Comparison of ENCODE assay signal across 8 cellular contexts in the genomic region with DNA sequence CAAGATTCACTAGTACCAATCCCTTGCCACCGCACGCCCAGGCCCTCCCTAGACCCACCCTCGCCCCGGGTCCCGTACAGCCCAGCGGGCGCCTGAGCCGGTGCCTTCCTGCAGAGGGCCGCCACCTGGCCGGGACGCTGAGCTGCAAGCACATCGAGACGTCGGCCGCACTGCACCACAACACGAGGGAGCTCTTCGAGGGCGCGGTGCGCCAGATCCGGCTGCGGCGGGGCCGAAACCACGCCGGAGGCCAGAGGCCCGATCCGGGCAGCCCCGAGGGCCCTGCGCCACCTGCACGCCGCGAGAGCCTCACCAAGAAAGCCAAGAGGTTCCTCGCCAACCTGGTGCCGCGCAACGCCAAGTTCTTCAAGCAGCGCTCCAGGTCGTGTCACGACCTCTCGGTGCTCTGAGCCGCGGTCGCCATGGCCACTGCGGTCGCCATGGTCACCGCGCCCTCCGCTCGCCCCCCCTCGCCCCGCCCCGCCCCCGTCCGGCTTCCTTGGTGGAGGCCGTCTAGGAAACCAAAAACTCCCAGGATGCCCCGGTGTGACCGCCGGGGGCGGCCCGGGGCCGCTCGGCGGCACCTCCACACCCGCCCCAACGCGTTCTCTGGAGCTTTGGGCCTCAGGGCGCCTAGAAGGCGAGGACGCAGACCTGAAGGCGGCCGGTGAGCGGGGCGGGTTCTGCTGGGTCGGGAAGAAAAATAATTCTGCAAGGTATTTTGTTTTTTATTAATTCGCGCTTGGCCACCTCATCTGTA. TPM values are rescaled to one million over a fixed set of nuclear protein-coding genes. Genes with fewer than 3 reads are reported as not detected.
DNase-seq lines count a peak whose midpoint lies in the region; ATAC-seq and TF ChIP-seq lines count a peak whose summit lies in the region.

No MANE protein-coding gene starts in this region.

- H3K36me3 Mint-ChIP-seq in activated T-helper 1 cell treated with anti-CD3 and anti-CD28 coated beads, Interleukin-12 subunit alpha, Interleukin-12 subunit beta, Interleukin-2, Interleukin-4 antibody, amounts not matched to agents 30 ng/mL and 10 ng/mL and 1 ng/mL, durations not matched to agents 14 hours and 24 hours and 36 hours (ENCODE audit: low read depth) = peaks cover 8% of the 10 kb centered on the region
- no peaks in the 10 kb centered on the region for H3K36me3 Mint-ChIP-seq in osteocyte (ENCODE audit: unreplicated experiment)

- no peak for DNase-seq in AG09309 (ENCODE audit: low read depth)
- peak; percentile 62 for DNase-seq in activated T-helper 1 cell treated with anti-CD3 and anti-CD28 coated beads, Interleukin-12 subunit alpha, Interleukin-12 subunit beta, Interleukin-2, Interleukin-4 antibody, amounts not matched to agents 30 ng/mL and 10 ng/mL and 1 ng/mL, durations not matched to agents 14 hours and 24 hours and 36 hours (ENCODE audit: low spot score)
- DNase-seq in foreskin keratinocyte = peak in 1 of 2 donors; percentile 65
- no peak for DNase-seq in osteocyte (ENCODE audit: extremely low spot score, unreplicated experiment)
- DNase-seq in tibial artery = peak; percentile 38 to 84

- no peaks in the 10 kb centered on the region for H3K9me3 ChIP-seq in OCI-LY3 (ENCODE audit: insufficient read depth, low read length)
- no peaks in the 10 kb centered on the region for H3K9me3 ChIP-seq in tibial artery

- H3K27me3 Mint-ChIP-seq in activated T-helper 1 cell treated with anti-CD3 and anti-CD28 coated beads, Interleukin-12 subunit alpha, Interleukin-12 subunit beta, Interleukin-2, Interleukin-4 antibody, amounts not matched to agents 30 ng/mL and 10 ng/mL and 1 ng/mL, durations not matched to agents 14 hours and 24 hours and 36 hours (ENCODE audit: insufficient read depth) = peaks cover 8% of the 10 kb centered on the region
- H3K27me3 Mint-ChIP-seq in osteocyte (ENCODE audit: unreplicated experiment) = no peaks in the 10 kb centered on the region

- H3K4me1 ChIP-seq in OCI-LY3 (ENCODE audit: low read length) (peaks cover 22% of the 10 kb centered on the region), foreskin keratinocyte (peaks cover 9% of the 10 kb centered on the region), tibial artery (peaks cover 0 to 31% (median 15%) of the 10 kb centered on the region in 4 donors)

- ATAC-seq in GM19043 (IDR thresholded peaks at IDR 0.05; ENCODE audit: low read depth, unreplicated experiment) = peak; percentile 33
- peak; percentile 53 for ATAC-seq in HG03280 (IDR thresholded peaks at IDR 0.05; ENCODE audit: unreplicated experiment)
- ATAC-seq in foreskin keratinocyte = peak; percentile 62

- H2AFZ ChIP-seq in OCI-LY3 (ENCODE audit: low read depth, low read length) = peak overlapping the region; percentile 17; the same call in 1 of the 2 replicates

- H3K36me3 ChIP-seq in OCI-LY3 (replicated peaks; ENCODE audit: low read depth, low read length) = no peaks in the 10 kb centered on the region
- no peaks in the 10 kb centered on the region for H3K36me3 ChIP-seq in tibial artery

- intact Hi-C loops in activated T-helper 1 cell treated with anti-CD3 and anti-CD28 coated beads, Interleukin-12 subunit alpha, Interleukin-12 subunit beta, Interleukin-2, Interleukin-4 antibody, amounts not matched to agents 30 ng/mL and 10 ng/mL and 1 ng/mL, durations not matched to agents 14 hours and 24 hours and 36 hours (cut with micrococcal nuclease) = loop anchor here (1.0 to 2.0 kb wide), 4 partner anchors 14 to 43 kb away; partner anchors contain the start of genes LRP10, PRMT5 and RBM23
- intact Hi-C loops in tibial artery (cut with DNase I; ENCODE audit: low total_unique reads) = no loop called here

- peaks cover 31% of the 10 kb centered on the region for H3K4me1 Mint-ChIP-seq in activated T-helper 1 cell treated with anti-CD3 and anti-CD28 coated beads, Interleukin-12 subunit alpha, Interleukin-12 subunit beta, Interleukin-2, Interleukin-4 antibody, amounts not matched to agents 30 ng/mL and 10 ng/mL and 1 ng/mL, durations not matched to agents 14 hours and 24 hours and 36 hours (ENCODE audit: low read depth)
- H3K4me1 Mint-ChIP-seq in osteocyte (ENCODE audit: unreplicated experiment) = peaks cover 18% of the 10 kb centered on the region

- H3K79me2 ChIP-seq in OCI-LY3 (ENCODE audit: low read length) = no peaks in the 10 kb centered on the region

- peak overlapping the region; percentile 63 for H3K4me2 ChIP-seq in OCI-LY3 (ENCODE audit: low read length)

- H3K4me3 Mint-ChIP-seq in activated T-helper 1 cell treated with anti-CD3 and anti-CD28 coated beads, Interleukin-12 subunit alpha, Interleukin-12 subunit beta, Interleukin-2, Interleukin-4 antibody, amounts not matched to agents 30 ng/mL and 10 ng/mL and 1 ng/mL, durations not matched to agents 14 hours and 24 hours and 36 hours = peak overlapping the region; percentile 87
- H3K4me3 Mint-ChIP-seq in osteocyte (ENCODE audit: unreplicated experiment) = peak overlapping the region; percentile 94

- H3K27me3 ChIP-seq in OCI-LY3 (ENCODE audit: low read depth, low read length) = 0 out of 2 replicates have a peak, but pooled peaks cover 7% of the 10 kb centered on the region
- no peaks in the 10 kb centered on the region for H3K27me3 ChIP-seq in foreskin keratinocyte
- no peaks in the 10 kb centered on the region for H3K27me3 ChIP-seq in tibial artery

- peak overlapping the region; percentile 42 for H3K4me3 ChIP-seq in AG09309 (ENCODE audit: control insufficient read depth, low read depth, low read length)
- peak overlapping the region; percentile 70 for H3K4me3 ChIP-seq in OCI-LY3 (ENCODE audit: low read length)
- peak overlapping the region; percentile 62 to 74 for H3K4me3 ChIP-seq in tibial artery

- H3K9ac ChIP-seq in OCI-LY3 (ENCODE audit: low read length) = peak overlapping the region; percentile 42; the same call in 1 of the 2 replicates

- H4K20me1 ChIP-seq in OCI-LY3 (ENCODE audit: insufficient read depth, low read length) = no peaks in the 10 kb centered on the region

- peak overlapping the region; percentile 88 for H3K27ac Mint-ChIP-seq in activated T-helper 1 cell treated with anti-CD3 and anti-CD28 coated beads, Interleukin-12 subunit alpha, Interleukin-12 subunit beta, Interleukin-2, Interleukin-4 antibody, amounts not matched to agents 30 ng/mL and 10 ng/mL and 1 ng/mL, durations not matched to agents 14 hours and 24 hours and 36 hours
- H3K27ac Mint-ChIP-seq in osteocyte (ENCODE audit: unreplicated experiment) = peak overlapping the region; percentile 91

- H3K27ac ChIP-seq in OCI-LY3 (ENCODE audit: low read length) = no peak overlapping the region
- H3K27ac ChIP-seq in foreskin keratinocyte = no peak overlapping the region
- peak overlapping the region; percentile 67 to 68 for H3K27ac ChIP-seq in tibial artery

- H3K9me3 Mint-ChIP-seq in activated T-helper 1 cell treated with anti-CD3 and anti-CD28 coated beads, Interleukin-12 subunit alpha, Interleukin-12 subunit beta, Interleukin-2, Interleukin-4 antibody, amounts not matched to agents 30 ng/mL and 10 ng/mL and 1 ng/mL, durations not matched to agents 14 hours and 24 hours and 36 hours = no peaks in the 10 kb centered on the region
- no peaks in the 10 kb centered on the region for H3K9me3 Mint-ChIP-seq in osteocyte (ENCODE audit: unreplicated experiment)

- TF ChIP-seq CTCF in AG09309 (IDR thresholded peaks at IDR 0.05; ENCODE audit: control insufficient read depth, insufficient read depth, low read depth, low read length, missing control alignments) (peak; percentile 10), OCI-LY3 (IDR thresholded peaks at IDR 0.05; ENCODE audit: low read depth, low read length) (no peak), foreskin keratinocyte (conservative IDR thresholded peaks at IDR 0.05) (peak; percentile 41), osteocyte (IDR thresholded peaks at IDR 0.05) (peak; percentile 19), tibial artery (IDR thresholded peaks at IDR 0.05) (no peak)

RNA-seq across cellular contexts. Expression of gene REM2, which starts 3.7 kb away (rescaled TPM):
- total RNA-seq in activated T-helper 1 cell treated with anti-CD3 and anti-CD28 coated beads, Interleukin-12 subunit alpha, Interleukin-12 subunit beta, Interleukin-2, Interleukin-4 antibody, amounts not matched to agents 30 ng/mL and 10 ng/mL and 1 ng/mL, durations not matched to agents 14 hours and 24 hours and 36 hours = 0.39 TPM in 1 of 2 replicates, not detected in the other
- total RNA-seq in foreskin keratinocyte = 0.14 TPM in 2 replicates
- 0.11 and 0.18 TPM in 2 replicates for polyA plus RNA-seq in foreskin keratinocyte
- 0.18 and 0.35 TPM in 2 replicates for total RNA-seq in osteocyte

RNA-seq across cellular contexts. Expression of gene LRP10, which starts 15.1 kb away (rescaled TPM):
- total RNA-seq in activated T-helper 1 cell treated with anti-CD3 and anti-CD28 coated beads, Interleukin-12 subunit alpha, Interleukin-12 subunit beta, Interleukin-2, Interleukin-4 antibody, amounts not matched to agents 30 ng/mL and 10 ng/mL and 1 ng/mL, durations not matched to agents 14 hours and 24 hours and 36 hours = 44.6 and 46.0 TPM in 2 replicates
- 65.2 and 76.2 TPM in 2 replicates for total RNA-seq in foreskin keratinocyte
- polyA plus RNA-seq in foreskin keratinocyte = 56.5 and 58.5 TPM in 2 replicates
- total RNA-seq in osteocyte = 171 and 182 TPM in 2 replicates

RNA-seq across cellular contexts. Expression of gene RBM23, which starts 32.3 kb away (rescaled TPM):
- 86.4 and 90.5 TPM in 2 replicates for total RNA-seq in activated T-helper 1 cell treated with anti-CD3 and anti-CD28 coated beads, Interleukin-12 subunit alpha, Interleukin-12 subunit beta, Interleukin-2, Interleukin-4 antibody, amounts not matched to agents 30 ng/mL and 10 ng/mL and 1 ng/mL, durations not matched to agents 14 hours and 24 hours and 36 hours
- total RNA-seq in foreskin keratinocyte (42.4 and 47.2 TPM in 2 replicates), osteocyte (89.4 and 93.3 TPM in 2 replicates)
- polyA plus RNA-seq in foreskin keratinocyte = 27.0 and 32.1 TPM in 2 replicates

RNA-seq across cellular contexts. Expression of gene PRMT5, which starts 42.5 kb away (rescaled TPM):
- total RNA-seq in activated T-helper 1 cell treated with anti-CD3 and anti-CD28 coated beads, Interleukin-12 subunit alpha, Interleukin-12 subunit beta, Interleukin-2, Interleukin-4 antibody, amounts not matched to agents 30 ng/mL and 10 ng/mL and 1 ng/mL, durations not matched to agents 14 hours and 24 hours and 36 hours = 174 and 180 TPM in 2 replicates
- total RNA-seq in foreskin keratinocyte (177 and 186 TPM in 2 replicates), osteocyte (58.4 and 68.4 TPM in 2 replicates)
- 153 and 160 TPM in 2 replicates for polyA plus RNA-seq in foreskin keratinocyte

RNA-seq across cellular contexts. Expression of gene MMP14, which starts 50.3 kb away (rescaled TPM):
- total RNA-seq in activated T-helper 1 cell treated with anti-CD3 and anti-CD28 coated beads, Interleukin-12 subunit alpha, Interleukin-12 subunit beta, Interleukin-2, Interleukin-4 antibody, amounts not matched to agents 30 ng/mL and 10 ng/mL and 1 ng/mL, durations not matched to agents 14 hours and 24 hours and 36 hours = 1.5 and 2.6 TPM in 2 replicates
- 234 and 241 TPM in 2 replicates for total RNA-seq in foreskin keratinocyte
- polyA plus RNA-seq in foreskin keratinocyte = 148 and 159 TPM in 2 replicates
- 490 and 518 TPM in 2 replicates for total RNA-seq in osteocyte

Comparison
In these comparisons a context has a peak if more than half of its experiments do, and no peak if none do; other contexts are left out.
1. DNase-seq: peak in activated T-helper 1 cell treated with anti-CD3 and anti-CD28 coated beads, Interleukin-12 subunit alpha, Interleukin-12 subunit beta, Interleukin-2, Interleukin-4 antibody, amounts not matched to agents 30 ng/mL and 10 ng/mL and 1 ng/mL, durations not matched to agents 14 hours and 24 hours and 36 hours (single experiment) and tibial artery (2 of 2); none in AG09309 (single experiment) and osteocyte (single experiment).
2. CTCF ChIP-seq: peak in AG09309 (single experiment), foreskin keratinocyte (single experiment) and osteocyte (single experiment); none in OCI-LY3 (single experiment) and tibial artery (0 of 2).
3. H3K27ac ChIP-seq: peak in tibial artery (2 of 2); none in OCI-LY3 (single experiment) and foreskin keratinocyte (single experiment).
4. Peak in every context shown above with its lines, with median percentiles within 50 percentile points of each other: H3K4me3 ChIP-seq and ATAC-seq.